Comparison of ENCODE assay signal across 39 cellular contexts in the genomic region with DNA sequence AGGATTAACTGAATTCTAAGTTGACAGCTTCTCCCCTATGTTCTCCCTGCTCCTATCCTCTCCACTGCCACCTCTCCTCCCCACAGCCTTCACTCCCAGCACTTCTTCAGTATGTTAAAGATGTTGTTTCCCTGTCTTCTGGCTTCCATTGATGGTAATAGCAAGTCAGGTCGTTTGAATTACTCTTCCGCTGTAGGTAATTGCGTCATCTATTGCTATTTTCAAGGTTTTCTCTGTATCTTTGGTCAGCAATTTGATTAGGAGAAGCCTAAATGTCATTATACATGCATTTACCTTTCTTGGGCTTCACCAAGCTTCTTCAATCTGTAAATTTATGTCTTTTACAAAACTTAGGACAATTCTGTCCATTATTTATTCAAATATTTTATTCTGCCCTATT.
"Had no signal": no experiment of that assay in that cellular context is flagged by ENCODE, and none has a peak within 500 bp of the region (broad histone marks: within the 10 kb centered on the region; RNA-seq: fewer than 3 reads in every experiment).

No MANE protein-coding gene starts in this region.

- H3K27ac ChIP-seq: adrenal gland, ascending aorta, body of pancreas, brain microvascular endothelial cell, breast epithelium, cardiac muscle cell had no signal

- H3K4me1 Mint-ChIP-seq: activated naive CD4-positive, alpha-beta T cell treated with anti-CD3 and anti-CD28 coated beads, Interleukin-2, amount 10 ng/mL, durations not matched to agents 7 days and 5 days; activated naive CD4-positive, alpha-beta T cell treated with anti-CD3 and anti-CD28 coated beads, Interleukin-2, amount 50 U/mL, for 24 hours; activated naive CD8-positive, alpha-beta T cell treated with anti-CD3 and anti-CD28 coated beads for 36 hours; activated naive CD8-positive, alpha-beta T cell treated with anti-CD3 and anti-CD28 coated beads, Interleukin-2, amount 10 ng/mL, durations not matched to agents 7 days and 5 days; activated naive CD8-positive, alpha-beta T cell treated with anti-CD3 and anti-CD28 coated beads, Interleukin-2, amount 50 U/mL, for 24 hours; activated T-helper 17 cell treated with anti-CD3 and anti-CD28 coated beads, Interleukin-2, amount 50 U/mL, for 72 hours; central memory CD8-positive, alpha-beta T cell had no signal

- H3K9me3 ChIP-seq: ascending aorta, body of pancreas, breast epithelium had no signal

- H3K27me3 ChIP-seq: adrenal gland, ascending aorta, body of pancreas, brain microvascular endothelial cell, breast epithelium, cardiac muscle cell had no signal

- H3K27me3 Mint-ChIP-seq: activated naive CD4-positive, alpha-beta T cell treated with anti-CD3 and anti-CD28 coated beads, Interleukin-2, amount 10 ng/mL, durations not matched to agents 7 days and 5 days; activated T-cell treated with anti-CD3 and anti-CD28 coated beads, Interleukin-2, amount 50 U/mL, for 24 hours had no signal

- DNase-seq: activated effector memory CD4-positive, alpha-beta T cell treated with anti-CD3 and anti-CD28 coated beads, Interleukin-2, amount 50 U/mL, for 16 hours; activated effector memory CD4-positive, alpha-beta T cell treated with Interleukin-2 at 50 U/mL for 16 hours; activated gamma-delta T cell; activated gamma-delta T cell treated with Interleukin-2 at 50 U/mL for 16 hours; activated naive CD4-positive, alpha-beta T cell; activated naive CD4-positive, alpha-beta T cell treated with anti-CD3 and anti-CD28 coated beads for 36 hours; activated naive CD4-positive, alpha-beta T cell treated with anti-CD3 and anti-CD28 coated beads, Interleukin-2, amount 10 ng/mL, durations not matched to agents 7 days and 5 days; activated naive CD4-positive, alpha-beta T cell treated with anti-CD3 and anti-CD28 coated beads, Interleukin-2, amount 50 U/mL, for 16 hours; activated naive CD4-positive, alpha-beta T cell treated with Interleukin-2 at 50 U/mL for 16 hours; activated naive CD8-positive, alpha-beta T cell treated with anti-CD3 and anti-CD28 coated beads for 36 hours; activated naive CD8-positive, alpha-beta T cell treated with anti-CD3 and anti-CD28 coated beads, Interleukin-2, amount 10 ng/mL, durations not matched to agents 7 days and 5 days; activated naive CD8-positive, alpha-beta T cell treated with anti-CD3 and anti-CD28 coated beads, Interleukin-2, amount 50 U/mL, for 24 hours; activated T-cell treated with anti-CD3 and anti-CD28 coated beads, Interleukin-2, amount 50 U/mL, for 24 hours; activated T-cell treated with anti-CD3 and anti-CD28 coated beads, Interleukin-2, amount 50 U/mL, for 4 hours; activated T-cell treated with anti-CD3 and anti-CD28 coated beads, Interleukin-2, amount 50 U/mL, for 48 hours; activated T-cell treated with anti-CD3 and anti-CD28 coated beads, Interleukin-2, amount 50 U/mL, for 72 hours; adrenal gland; amniotic stem cell; amygdala; anterior cingulate cortex; aorta; body of pancreas; brain microvascular endothelial cell; caudate nucleus; central memory CD4-positive, alpha-beta T cell; cerebellar nuclear complex had no signal

- H3K4me3 ChIP-seq: adrenal gland, ascending aorta, body of pancreas, breast epithelium, cardiac muscle cell had no signal

- ATAC-seq: activated naive CD4-positive, alpha-beta T cell treated with anti-CD3 and anti-CD28 coated beads, Interleukin-2, amount 50 U/mL, for 72 hours; activated naive CD8-positive, alpha-beta T cell treated with anti-CD3 and anti-CD28 coated beads, Interleukin-2, amount 50 U/mL, for 24 hours; activated T-cell treated with anti-CD3 and anti-CD28 coated beads, Interleukin-2, amount 50 U/mL, for 4 hours; activated T-cell treated with anti-CD3 and anti-CD28 coated beads, Interleukin-2, amount 50 U/mL, for 72 hours; activated T-helper 17 cell treated with anti-CD3 and anti-CD28 coated beads, Interleukin-2, amount 50 U/mL, for 72 hours; body of pancreas had no signal

- H3K4me3 Mint-ChIP-seq: activated naive CD4-positive, alpha-beta T cell treated with anti-CD3 and anti-CD28 coated beads for 36 hours; activated naive CD4-positive, alpha-beta T cell treated with anti-CD3 and anti-CD28 coated beads, Interleukin-2, amount 10 ng/mL, durations not matched to agents 7 days and 5 days; activated naive CD4-positive, alpha-beta T cell treated with anti-CD3 and anti-CD28 coated beads, Interleukin-2, amount 50 U/mL, for 24 hours; activated naive CD8-positive, alpha-beta T cell; activated naive CD8-positive, alpha-beta T cell treated with anti-CD3 and anti-CD28 coated beads for 36 hours; activated naive CD8-positive, alpha-beta T cell treated with anti-CD3 and anti-CD28 coated beads, Interleukin-2, amount 10 ng/mL, durations not matched to agents 7 days and 5 days; activated naive CD8-positive, alpha-beta T cell treated with anti-CD3 and anti-CD28 coated beads, Interleukin-2, amount 50 U/mL, for 24 hours; activated T-cell treated with anti-CD3 and anti-CD28 coated beads, Interleukin-2, amount 50 U/mL, for 24 hours; activated T-cell treated with anti-CD3 and anti-CD28 coated beads, Interleukin-2, amount 50 U/mL, for 4 hours; activated T-cell treated with anti-CD3 and anti-CD28 coated beads, Interleukin-2, amount 50 U/mL, for 72 hours; activated T-helper 1 cell treated with anti-CD3 and anti-CD28 coated beads, Interleukin-12 subunit alpha, Interleukin-12 subunit beta, Interleukin-2, Interleukin-4 antibody, amounts not matched to agents 30 ng/mL and 10 ng/mL and 1 ng/mL, durations not matched to agents 14 hours and 24 hours and 36 hours; activated T-helper 17 cell treated with anti-CD3 and anti-CD28 coated beads, Interleukin-2, amount 50 U/mL, for 72 hours; brain; central memory CD8-positive, alpha-beta T cell had no signal

- FAIRE-seq: astrocyte, bronchial epithelial cell had no signal

- H3K9me3 Mint-ChIP-seq: activated naive CD4-positive, alpha-beta T cell treated with anti-CD3 and anti-CD28 coated beads, Interleukin-2, amount 10 ng/mL, durations not matched to agents 7 days and 5 days; activated T-helper 2 cell treated with anti-CD3 and anti-CD28 coated beads, Interferon-gamma antibody, Interleukin-2, Interleukin-4, amounts not matched to agents 10 μg/mL and 5 μg/mL and 100 μg/mL, durations not matched to agents 14 hours and 24 hours and 36 hours had no signal

- H3K27ac Mint-ChIP-seq: activated naive CD4-positive, alpha-beta T cell treated with anti-CD3 and anti-CD28 coated beads for 36 hours; activated naive CD4-positive, alpha-beta T cell treated with anti-CD3 and anti-CD28 coated beads, Interleukin-2, amount 10 ng/mL, durations not matched to agents 7 days and 5 days; activated naive CD4-positive, alpha-beta T cell treated with anti-CD3 and anti-CD28 coated beads, Interleukin-2, amount 50 U/mL, for 24 hours; activated naive CD4-positive, alpha-beta T cell treated with anti-CD3 and anti-CD28 coated beads, Interleukin-2, amount 50 U/mL, for 72 hours; activated naive CD8-positive, alpha-beta T cell; activated naive CD8-positive, alpha-beta T cell treated with anti-CD3 and anti-CD28 coated beads for 36 hours; activated naive CD8-positive, alpha-beta T cell treated with anti-CD3 and anti-CD28 coated beads, Interleukin-2, amount 10 ng/mL, durations not matched to agents 7 days and 5 days; activated naive CD8-positive, alpha-beta T cell treated with anti-CD3 and anti-CD28 coated beads, Interleukin-2, amount 50 U/mL, for 24 hours; activated T-cell treated with anti-CD3 and anti-CD28 coated beads, Interleukin-2, amount 50 U/mL, for 24 hours; activated T-cell treated with anti-CD3 and anti-CD28 coated beads, Interleukin-2, amount 50 U/mL, for 72 hours; activated T-helper 1 cell treated with anti-CD3 and anti-CD28 coated beads, Interleukin-12 subunit alpha, Interleukin-12 subunit beta, Interleukin-2, Interleukin-4 antibody, amounts not matched to agents 30 ng/mL and 10 ng/mL and 1 ng/mL, durations not matched to agents 14 hours and 24 hours and 36 hours; activated T-helper 17 cell treated with anti-CD3 and anti-CD28 coated beads, Interleukin-2, amount 50 U/mL, for 72 hours; activated T-helper 2 cell treated with anti-CD3 and anti-CD28 coated beads, Interferon-gamma antibody, Interleukin-2, Interleukin-4, amounts not matched to agents 10 μg/mL and 5 μg/mL and 100 μg/mL, durations not matched to agents 14 hours and 24 hours and 36 hours; brain had no signal

- H3K36me3 Mint-ChIP-seq: activated naive CD4-positive, alpha-beta T cell treated with anti-CD3 and anti-CD28 coated beads, Interleukin-2, amount 10 ng/mL, durations not matched to agents 7 days and 5 days; activated naive CD8-positive, alpha-beta T cell treated with anti-CD3 and anti-CD28 coated beads for 36 hours; activated naive CD8-positive, alpha-beta T cell treated with anti-CD3 and anti-CD28 coated beads, Interleukin-2, amount 10 ng/mL, durations not matched to agents 7 days and 5 days; brain had no signal

- H3K4me1 ChIP-seq: adrenal gland, ascending aorta, body of pancreas, breast epithelium had no signal

- H3K36me3 ChIP-seq: adrenal gland, ascending aorta, brain microvascular endothelial cell, breast epithelium, cardiac muscle cell had no signal
